1 cellular context compared by ENCODE assay signal in genomic region chr14:24172261-24172860, GRCh38.
TF ChIP-seq lines count a peak whose summit lies in the region.

No MANE protein-coding gene starts in this region.

TF ChIP-seq in IMR-90, 13 proteins besides CTCF, POLR2A, EP300 and RAD21:
- no peak for TF ChIP-seq SMC3 (IDR thresholded peaks at IDR 0.05; ENCODE audit: low read depth, low read length)
- no peak for TF ChIP-seq MAFK (IDR thresholded peaks at IDR 0.05; ENCODE audit: low read depth, low read length)
- no peak for TF ChIP-seq RCOR1 (IDR thresholded peaks at IDR 0.05; ENCODE audit: insufficient replicate concordance, low read length)
- no peak for TF ChIP-seq BHLHE40 (IDR thresholded peaks at IDR 0.05; ENCODE audit: low read depth, low read length)
- no peak for TF ChIP-seq RFX5 (IDR thresholded peaks at IDR 0.05; ENCODE audit: low read depth, low read length)
- no peak for TF ChIP-seq CHD1 (IDR thresholded peaks at IDR 0.05; ENCODE audit: low read depth, low read length)
- TF ChIP-seq, protein P1, sequence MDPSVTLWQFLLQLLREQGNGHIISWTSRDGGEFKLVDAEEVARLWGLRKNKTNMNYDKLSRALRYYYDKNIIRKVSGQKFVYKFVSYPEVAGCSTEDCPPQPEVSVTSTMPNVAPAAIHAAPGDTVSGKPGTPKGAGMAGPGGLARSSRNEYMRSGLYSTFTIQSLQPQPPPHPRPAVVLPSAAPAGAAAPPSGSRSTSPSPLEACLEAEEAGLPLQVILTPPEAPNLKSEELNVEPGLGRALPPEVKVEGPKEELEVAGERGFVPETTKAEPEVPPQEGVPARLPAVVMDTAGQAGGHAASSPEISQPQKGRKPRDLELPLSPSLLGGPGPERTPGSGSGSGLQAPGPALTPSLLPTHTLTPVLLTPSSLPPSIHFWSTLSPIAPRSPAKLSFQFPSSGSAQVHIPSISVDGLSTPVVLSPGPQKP (IDR thresholded peaks at IDR 0.05; ENCODE audit: borderline replicate concordance, low read depth, low read length): no peak
- no peak for TF ChIP-seq MXI1 (IDR thresholded peaks at IDR 0.05; ENCODE audit: borderline replicate concordance, low read depth, low read length)
- TF ChIP-seq, protein P2, sequence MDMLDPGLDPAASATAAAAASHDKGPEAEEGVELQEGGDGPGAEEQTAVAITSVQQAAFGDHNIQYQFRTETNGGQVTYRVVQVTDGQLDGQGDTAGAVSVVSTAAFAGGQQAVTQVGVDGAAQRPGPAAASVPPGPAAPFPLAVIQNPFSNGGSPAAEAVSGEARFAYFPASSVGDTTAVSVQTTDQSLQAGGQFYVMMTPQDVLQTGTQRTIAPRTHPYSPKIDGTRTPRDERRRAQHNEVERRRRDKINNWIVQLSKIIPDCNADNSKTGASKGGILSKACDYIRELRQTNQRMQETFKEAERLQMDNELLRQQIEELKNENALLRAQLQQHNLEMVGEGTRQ (IDR thresholded peaks at IDR 0.05; ENCODE audit: low read depth, low read length): no peak
- no peak for TF ChIP-seq FOS (IDR thresholded peaks at IDR 0.05; ENCODE audit: low read depth, low read length)
- no peak for TF ChIP-seq MAZ (IDR thresholded peaks at IDR 0.05; ENCODE audit: borderline replicate concordance, low read depth, low read length)
- TF ChIP-seq NFE2L2 (IDR thresholded peaks at IDR 0.05; ENCODE audit: low read depth, low read length): no peak
- no peak for TF ChIP-seq CEBPB (IDR thresholded peaks at IDR 0.05; ENCODE audit: low read depth, low read length)
TF ChIP-seq in IMR-90: peak in this region for 0.
